In the genomic region with DNA sequence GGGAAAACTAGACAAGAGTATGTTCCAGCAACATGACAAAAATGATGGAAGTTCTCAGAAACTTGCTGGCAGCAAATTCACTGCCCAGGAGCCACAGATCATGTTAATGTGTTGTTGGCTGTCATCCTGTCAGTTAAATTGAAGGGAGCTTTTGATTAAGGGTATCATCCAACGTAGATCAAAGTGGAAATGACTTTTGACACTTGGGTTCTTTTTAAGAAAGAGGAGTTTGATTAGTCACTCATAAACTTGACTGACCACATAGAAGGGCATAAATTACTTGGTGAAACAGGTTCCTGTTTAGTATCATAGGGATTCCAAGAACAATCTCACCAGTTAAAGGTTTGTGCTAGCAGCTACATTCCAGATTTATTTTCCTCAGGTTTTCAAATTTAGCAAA, we compare ENCODE assay signal across 25 cellular contexts.
"Had no signal": no experiment of that assay in that cellular context is flagged by ENCODE, and none has a peak within 500 bp of the region (broad histone marks: within the 10 kb centered on the region; RNA-seq: fewer than 3 reads in every experiment).

No MANE protein-coding gene starts in this region.

- H3K9me3 ChIP-seq: colonic mucosa, esophagus squamous epithelium, prostate gland, sigmoid colon, stomach, thyroid gland, vagina had no signal

- H3K27ac Mint-ChIP-seq: dendritic cell treated with granulocyte-macrophage colony-stimulating factor and Interleukin-4, amounts not matched to agents 40 ng/mL and 50 ng/mL, for 4 days; endodermal cell; memory B cell; naive thymus-derived CD4-positive, alpha-beta T cell; nephron; stimulated activated effector memory CD8-positive, alpha-beta T cell treated with anti-CD3 and anti-CD28 coated beads, Interleukin-12 subunit alpha, Interleukin-12 subunit beta, amount 100 ng/mL, for 72 hours had no signal

- H3K4me1 Mint-ChIP-seq: memory B cell; naive thymus-derived CD4-positive, alpha-beta T cell; nephron; stimulated activated effector memory CD8-positive, alpha-beta T cell treated with anti-CD3 and anti-CD28 coated beads, Interleukin-12 subunit alpha, Interleukin-12 subunit beta, amount 100 ng/mL, for 72 hours had no signal

- DNase-seq: colonic mucosa; effector CD8-positive, alpha-beta T cell; endodermal cell; esophagus squamous epithelium; hypothalamus; midbrain; naive thymus-derived CD4-positive, alpha-beta T cell; right cardiac atrium; sigmoid colon; stimulated activated CD4-positive, alpha-beta T cell treated with anti-CD3 and anti-CD28 coated beads, Interleukin-2, amount 100 ng/mL, for 24 hours; stimulated activated CD4-positive, alpha-beta T cell treated with anti-CD3 and anti-CD28 coated beads, Interleukin-4, amount 100 ng/mL, for 24 hours; stimulated activated naive CD4-positive, alpha-beta T cell treated with Interleukin-2 at 50 U/mL for 16 hours; stomach; thyroid gland; trophoblast cell had no signal

- H3K27ac ChIP-seq: colonic mucosa, esophagus squamous epithelium, neural progenitor cell, parathyroid adenoma, prostate gland, sigmoid colon, stomach, thyroid gland, vagina had no signal

- H2AFZ ChIP-seq: neural progenitor cell, parathyroid adenoma had no signal

- H3K27me3 ChIP-seq: colonic mucosa, esophagus squamous epithelium, neural progenitor cell, sigmoid colon, stomach, thyroid gland, vagina had no signal

- ATAC-seq: left lobe of liver; naive thymus-derived CD4-positive, alpha-beta T cell; right cardiac atrium; stimulated activated effector memory CD8-positive, alpha-beta T cell treated with anti-CD3 and anti-CD28 coated beads, Interleukin-12 subunit alpha, Interleukin-12 subunit beta, amount 100 ng/mL, for 72 hours had no signal

- H3K36me3 Mint-ChIP-seq: memory B cell; naive thymus-derived CD4-positive, alpha-beta T cell; neural progenitor cell; stimulated activated effector memory CD8-positive, alpha-beta T cell treated with anti-CD3 and anti-CD28 coated beads, Interleukin-12 subunit alpha, Interleukin-12 subunit beta, amount 100 ng/mL, for 72 hours had no signal

- H3K4me3 Mint-ChIP-seq: dendritic cell treated with granulocyte-macrophage colony-stimulating factor and Interleukin-4, amounts not matched to agents 40 ng/mL and 50 ng/mL, for 4 days; endodermal cell; memory B cell; naive thymus-derived CD4-positive, alpha-beta T cell; nephron; neural progenitor cell; stimulated activated effector memory CD8-positive, alpha-beta T cell treated with anti-CD3 and anti-CD28 coated beads, Interleukin-12 subunit alpha, Interleukin-12 subunit beta, amount 100 ng/mL, for 72 hours had no signal

- H3K4me2 ChIP-seq: neural progenitor cell had no signal

- H3K9ac ChIP-seq: neural progenitor cell, parathyroid adenoma had no signal

- H3K4me1 ChIP-seq: colonic mucosa, parathyroid adenoma, prostate gland, sigmoid colon, stomach, thyroid gland had no signal

- H3K4me3 ChIP-seq: colonic mucosa, esophagus squamous epithelium, lung, neural progenitor cell, prostate gland, sigmoid colon, stomach, thyroid gland, vagina had no signal

- H3K36me3 ChIP-seq: colonic mucosa, esophagus squamous epithelium, neural progenitor cell, prostate gland, sigmoid colon, stomach, thyroid gland, vagina had no signal

- H3K27me3 Mint-ChIP-seq: dendritic cell treated with granulocyte-macrophage colony-stimulating factor and Interleukin-4, amounts not matched to agents 40 ng/mL and 50 ng/mL, for 4 days; memory B cell; naive thymus-derived CD4-positive, alpha-beta T cell had no signal
